Comparison of ENCODE assay signal across 8 cellular contexts in the genomic region with DNA sequence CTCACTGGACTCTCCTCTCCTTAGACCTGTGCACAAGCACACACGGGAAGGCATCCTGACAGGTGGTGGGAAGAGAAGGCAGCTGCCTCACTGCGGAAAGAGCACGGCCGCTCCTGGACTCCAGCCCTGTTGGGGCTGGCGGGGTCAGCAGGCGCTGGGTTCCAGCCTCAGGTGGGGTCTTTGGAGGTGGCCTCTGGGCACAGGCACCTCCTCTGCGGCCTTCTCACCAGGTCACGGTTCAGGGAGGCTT. TPM values are rescaled to one million over a fixed set of nuclear protein-coding genes. Genes with fewer than 3 reads are reported as not detected.
DNase-seq lines count a peak whose midpoint lies in the region; ATAC-seq, FAIRE-seq and TF ChIP-seq lines count a peak whose summit lies in the region.

No MANE protein-coding gene starts in this region.

- H4K20me1 ChIP-seq in OCI-LY1 (ENCODE audit: insufficient read depth, low read length) = no peaks in the 10 kb centered on the region
- no peaks in the 10 kb centered on the region for H4K20me1 ChIP-seq in endothelial cell of umbilical vein (replicated peaks; ENCODE audit: control insufficient read depth, extremely low read depth, insufficient read depth, low read length)

- H3K4me3 ChIP-seq in OCI-LY1 (ENCODE audit: low read depth, low read length, poor library complexity, severe bottlenecking) (peak overlapping the region; percentile 70), endothelial cell of umbilical vein (replicated peaks in 1 of 3; ENCODE audit: insufficient read depth in 1 of 3, low read depth in 1 of 3, low read length in 3 of 3) (peak overlapping the region in 2 of 3 experiments; percentile 33 to 50), parathyroid adenoma (ENCODE audit: low read depth, low read length) (peak overlapping the region; percentile 65)

- H3K79me2 ChIP-seq in OCI-LY1 (ENCODE audit: insufficient read depth, low read length) = peaks cover 38% of the 10 kb centered on the region
- H3K79me2 ChIP-seq in endothelial cell of umbilical vein (ENCODE audit: control insufficient read depth, insufficient read depth, low read length) = peaks cover 43% of the 10 kb centered on the region
- peaks cover 8% of the 10 kb centered on the region for H3K79me2 ChIP-seq in parathyroid adenoma

- no peak for ATAC-seq in HG02981 (IDR thresholded peaks at IDR 0.05; ENCODE audit: unreplicated experiment)

- H3K27ac Mint-ChIP-seq in Calu3 (ENCODE audit: unreplicated experiment) = no peak overlapping the region

- peaks cover 42% of the 10 kb centered on the region for H3K4me1 ChIP-seq in OCI-LY1 (ENCODE audit: insufficient read depth, low read length, severe bottlenecking)
- H3K4me1 ChIP-seq in endothelial cell of umbilical vein (ENCODE audit: control insufficient read depth, extremely low read depth, insufficient read depth, low read length) = peaks cover 24% of the 10 kb centered on the region
- peaks cover 14% of the 10 kb centered on the region for H3K4me1 ChIP-seq in parathyroid adenoma

- H3K27ac ChIP-seq in OCI-LY1 (ENCODE audit: low read depth, low read length, poor library complexity, severe bottlenecking) (no peak overlapping the region), endothelial cell of umbilical vein (ENCODE audit: insufficient read depth, low read depth, low read length) (no peak overlapping the region), parathyroid adenoma (no peak overlapping the region)

- peaks cover 10% of the 10 kb centered on the region; the same call in 1 of the 2 replicates for H3K27me3 ChIP-seq in OCI-LY1 (ENCODE audit: insufficient read depth, low read length)
- H3K27me3 ChIP-seq in endothelial cell of umbilical vein (ENCODE audit: control insufficient read depth in 2 of 2, insufficient read depth in 2 of 2, low read length in 2 of 2) = no peaks in the 10 kb centered on the region
- no peaks in the 10 kb centered on the region for H3K27me3 ChIP-seq in parathyroid adenoma (ENCODE audit: control insufficient read depth, insufficient read depth, low read length)

- intact Hi-C loops in Calu3 (cut with micrococcal nuclease; ENCODE audit: unreplicated experiment) = no loop called here
- intact Hi-C loops in endothelial cell of umbilical vein (cut with micrococcal nuclease) = loop anchor here (10.0 kb wide), 1 partner anchor 114 kb away; a partner anchor contains a TSS
- intact Hi-C loops in posterior vena cava (cut with DNase I) = no loop called here

- H2AFZ ChIP-seq in OCI-LY1 (ENCODE audit: low read length) (no peak overlapping the region), endothelial cell of umbilical vein (ENCODE audit: low read depth, low read length) (peak overlapping the region; percentile 35), parathyroid adenoma (peak overlapping the region; percentile 99)

- no peaks in the 10 kb centered on the region for H3K9me1 ChIP-seq in endothelial cell of umbilical vein (replicated peaks; ENCODE audit: control insufficient read depth, extremely low read depth, insufficient read depth, low read length)

- H3K4me2 ChIP-seq in OCI-LY1 (ENCODE audit: low read length) = peak overlapping the region; percentile 78
- H3K4me2 ChIP-seq in endothelial cell of umbilical vein (ENCODE audit: insufficient read depth, low read length) = peak overlapping the region; percentile 67
- peak overlapping the region; percentile 98 for H3K4me2 ChIP-seq in parathyroid adenoma (ENCODE audit: low read length)

- dilution Hi-C loops in endothelial cell of umbilical vein (cut with MboI; ENCODE audit: extremely low pct_ligation_motif_present, low sequenced_read_pairs) = no loop called here

- FAIRE-seq in endothelial cell of umbilical vein (lab: Jason Lieb, UNC) = no peak

- POLR2A ChIA-PET in endothelial cell of umbilical vein (lab: Charles Lee) = no interaction called here

- H3K9me2 ChIP-seq in OCI-LY1 (ENCODE audit: low read depth, low read length) = no peaks in the 10 kb centered on the region

- peak overlapping the region; percentile 56 for H3K4me3 Mint-ChIP-seq in Calu3 (ENCODE audit: low read depth, unreplicated experiment)

- TF ChIP-seq POLR2A in endothelial cell of umbilical vein (IDR thresholded peaks at IDR 0.05; ENCODE audit: low read depth, low read length) = no peak

- H3K9ac ChIP-seq in OCI-LY1 (ENCODE audit: low read length) (peak overlapping the region; percentile 77), endothelial cell of umbilical vein (replicated peaks; ENCODE audit: extremely low read depth, insufficient read depth, low read length) (peak overlapping the region; percentile 66), parathyroid adenoma (no peak overlapping the region)

- TF ChIP-seq CTCF in Calu3 (IDR thresholded peaks at IDR 0.05; ENCODE audit: unreplicated experiment) (no peak), OCI-LY1 (IDR thresholded peaks at IDR 0.05; ENCODE audit: low read length) (no peak), endothelial cell of umbilical vein (IDR thresholded peaks at IDR 0.05; ENCODE audit: extremely low read depth in 1 of 2, insufficient read depth in 1 of 2, low read depth in 1 of 2, low read length in 2 of 2) (no peak), parathyroid adenoma (IDR thresholded peaks at IDR 0.05) (no peak)

- H3K9me3 ChIP-seq in OCI-LY1 (ENCODE audit: low read length) = no peaks in the 10 kb centered on the region
- no peaks in the 10 kb centered on the region for H3K9me3 ChIP-seq in endothelial cell of umbilical vein (replicated peaks; ENCODE audit: control insufficient read depth, insufficient read depth, low read length)
- no peaks in the 10 kb centered on the region for H3K9me3 ChIP-seq in parathyroid adenoma (ENCODE audit: control insufficient read depth, low read length)

- no peaks in the 10 kb centered on the region for H3F3A ChIP-seq in OCI-LY1 (ENCODE audit: insufficient read depth, low read length)

- BruUV-seq in Calu3 (replicated peaks; lab: Mats Ljungman, UMichigan) (no TSS peak), endothelial cell of umbilical vein (replicated peaks; lab: Mats Ljungman, UMichigan) (no TSS peak)

- H3K9me3 Mint-ChIP-seq in Calu3 (ENCODE audit: low read depth, unreplicated experiment) = no peaks in the 10 kb centered on the region

- H3K36me3 Mint-ChIP-seq in Calu3 (ENCODE audit: insufficient read depth, unreplicated experiment) = peaks cover 41% of the 10 kb centered on the region

- no peaks in the 10 kb centered on the region for H3K27me3 Mint-ChIP-seq in Calu3 (ENCODE audit: unreplicated experiment)

- CTCF ChIA-PET in Calu3 (lab: Charles Lee) = no interaction called here
- CTCF ChIA-PET in endothelial cell of umbilical vein (lab: Charles Lee) = interaction anchor here (1.0 to 1.6 kb wide), 2 partner anchors 16 to 29 kb away, joined by 3 to 5 read pairs; no protein-coding TSS in a partner anchor

- peaks cover 11% of the 10 kb centered on the region; the same call in 1 of the 2 replicates for H3K36me3 ChIP-seq in OCI-LY1 (ENCODE audit: insufficient read depth, low read length)
- H3K36me3 ChIP-seq in endothelial cell of umbilical vein (ENCODE audit: control insufficient read depth in 2 of 2, extremely low read depth in 1 of 2, insufficient read depth in 2 of 2, low read length in 2 of 2) = no peaks in the 10 kb centered on the region
- H3K36me3 ChIP-seq in parathyroid adenoma (ENCODE audit: control insufficient read depth, insufficient read depth, low read length) = no peaks in the 10 kb centered on the region

- H3K4me1 Mint-ChIP-seq in Calu3 (ENCODE audit: low read depth, unreplicated experiment) = peaks cover 27% of the 10 kb centered on the region

- DNase-seq in Calu3 (no peak), endothelial cell of umbilical vein (ENCODE audit: low read depth, low spot score) (no peak), OCI-M2 (lab: John Stamatoyannopoulos, UW; ENCODE audit: unreplicated experiment) (no peak), posterior vena cava (ENCODE audit: low spot score) (no peak), putamen (ENCODE audit: low spot score) (no peak)

TF ChIP-seq in endothelial cell of umbilical vein, 7 proteins besides CTCF, POLR2A, EP300 and RAD21 (continues in another document):
- TF ChIP-seq FOS (IDR thresholded peaks at IDR 0.05; ENCODE audit: borderline replicate concordance, insufficient read depth, low read length) = no peak
- TF ChIP-seq MYC (IDR thresholded peaks at IDR 0.05; ENCODE audit: low read depth, low read length) = no peak
- no peak for TF ChIP-seq POLR2AphosphoS5 (IDR thresholded peaks at IDR 0.05; ENCODE audit: insufficient read depth, low read depth, low read length)

RNA-seq across cellular contexts. Expression of a gene that starts 0.6 kb away (rescaled TPM):
- total RNA-seq in Calu3 (2022) (161 and 168 TPM in 2 replicates), endothelial cell of umbilical vein (158 and 167 TPM in 2 replicates), posterior vena cava (10 to 100 TPM; 60.7 to 62.0 TPM)
- 85.2 and 97.2 TPM in 2 replicates for polyA plus RNA-seq in endothelial cell of umbilical vein
- 64.9 and 83.8 TPM in 2 replicates for polyA plus RNA-seq in endothelial cell of umbilical vein (2011; cell fraction: cytosol; rRNA removed)
- 382 and 473 TPM in 2 replicates for polyA plus RNA-seq in endothelial cell of umbilical vein (2011; cell fraction: nucleus; rRNA removed)
- polyA plus RNA-seq in endothelial cell of umbilical vein (2012) = 74.8 and 83.4 TPM in 2 replicates
- polyA minus RNA-seq in endothelial cell of umbilical vein = 58.0 and 69.6 TPM in 2 replicates
- polyA minus RNA-seq in endothelial cell of umbilical vein (2011; cell fraction: cytosol; rRNA and poly(A)+ RNA removed) = 90.6 TPM
- polyA minus RNA-seq in endothelial cell of umbilical vein (2011; cell fraction: nucleus; rRNA and poly(A)+ RNA removed) = 110 and 182 TPM in 2 replicates

RNA-seq across cellular contexts. Expression of a gene that starts 20.6 kb away (rescaled TPM):
- total RNA-seq in Calu3 (2022) (1.6 and 2.8 TPM in 2 replicates), endothelial cell of umbilical vein (1.1 and 2.1 TPM in 2 replicates), posterior vena cava (under 1 TPM; 0.23 to 0.71 TPM)
- polyA plus RNA-seq in endothelial cell of umbilical vein = 0.06 and 0.22 TPM in 2 replicates
- 0.14 TPM in 2 replicates for polyA plus RNA-seq in endothelial cell of umbilical vein (2011; cell fraction: cytosol; rRNA removed)
- polyA plus RNA-seq in endothelial cell of umbilical vein (2011; cell fraction: nucleus; rRNA removed) = 0.76 and 0.90 TPM in 2 replicates
- polyA plus RNA-seq in endothelial cell of umbilical vein (2012) = not detected in 2 replicates
- polyA minus RNA-seq in endothelial cell of umbilical vein = 0.19 and 0.23 TPM in 2 replicates
- not detected for polyA minus RNA-seq in endothelial cell of umbilical vein (2011; cell fraction: cytosol; rRNA and poly(A)+ RNA removed)
- polyA minus RNA-seq in endothelial cell of umbilical vein (2011; cell fraction: nucleus; rRNA and poly(A)+ RNA removed) = 0.24 and 0.53 TPM in 2 replicates

RNA-seq across cellular contexts. Expression of a gene that starts 55.6 kb away (rescaled TPM):
- total RNA-seq in Calu3 (2022) (70.1 and 71.8 TPM in 2 replicates), endothelial cell of umbilical vein (322 and 361 TPM in 2 replicates), posterior vena cava (100 to 1,000 TPM; 187 to 199 TPM)
- 954 and 1,384 TPM in 2 replicates for polyA plus RNA-seq in endothelial cell of umbilical vein
- 542 and 715 TPM in 2 replicates for polyA plus RNA-seq in endothelial cell of umbilical vein (2011; cell fraction: cytosol; rRNA removed)
- 348 and 443 TPM in 2 replicates for polyA plus RNA-seq in endothelial cell of umbilical vein (2011; cell fraction: nucleus; rRNA removed)
- polyA plus RNA-seq in endothelial cell of umbilical vein (2012) = 232 and 368 TPM in 2 replicates
- 127 and 173 TPM in 2 replicates for polyA minus RNA-seq in endothelial cell of umbilical vein
- 41.4 TPM for polyA minus RNA-seq in endothelial cell of umbilical vein (2011; cell fraction: cytosol; rRNA and poly(A)+ RNA removed)
- 40.5 and 94.7 TPM in 2 replicates for polyA minus RNA-seq in endothelial cell of umbilical vein (2011; cell fraction: nucleus; rRNA and poly(A)+ RNA removed)
